ENCODE assay signal across 8 cellular contexts in the genomic region with DNA sequence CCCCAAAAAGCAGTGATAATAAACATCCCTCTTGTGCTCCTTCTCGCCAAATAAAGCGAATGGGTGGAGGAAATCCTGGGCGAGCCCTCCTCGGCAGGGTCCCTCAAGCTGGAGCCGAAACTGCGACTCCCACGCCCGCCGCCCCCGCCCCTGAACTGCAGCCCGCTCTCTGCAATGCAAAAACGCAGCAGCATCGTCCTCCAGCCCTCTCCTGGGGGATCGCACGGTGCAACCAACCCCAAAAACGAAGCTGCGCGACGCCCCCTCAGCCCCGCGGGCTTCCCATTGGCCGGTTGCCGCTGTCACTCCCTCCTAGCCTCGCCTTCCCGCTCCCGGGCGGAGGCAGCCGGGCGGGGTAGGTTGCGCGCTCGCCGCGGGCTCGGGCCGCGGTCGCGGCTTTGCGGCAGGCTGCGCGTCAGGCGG.
A peak's percentile ranks its signal among the peaks of the same experiment; 100 is the strongest.
DNase-seq lines count a peak whose midpoint lies in the region; ATAC-seq and TF ChIP-seq lines count a peak whose summit lies in the region.

Gene TMCC2, plus strand, starts transcription at position 363 of the 423 bp plus-strand sequence. CDS start 619 bp downstream, outside the sequence.

- ATAC-seq in HG03159 (IDR thresholded peaks at IDR 0.05; ENCODE audit: unreplicated experiment) (peak; percentile 89), GM18517 (IDR thresholded peaks at IDR 0.05; ENCODE audit: unreplicated experiment) (no peak)
- ATAC-seq in central memory CD8-positive, alpha-beta T cell (replicated peaks; ENCODE audit: extremely low read depth, poor library complexity, severe bottlenecking): peak; percentile 78

- H3K36me3 ChIP-seq in GM06990 (ENCODE audit: control insufficient read depth, insufficient read depth, low read length): no peaks in the 10 kb centered on the region

- TF ChIP-seq CTCF in GM06990 (IDR thresholded peaks at IDR 0.05; ENCODE audit: insufficient read depth, low read length, poor library complexity, severe bottlenecking): no peak

- H3K27ac Mint-ChIP-seq in central memory CD8-positive, alpha-beta T cell (ENCODE audit: low read depth): peak within 1 kb of the TSS; percentile 49

- no peaks in the 10 kb centered on the region for H3K27me3 Mint-ChIP-seq in central memory CD8-positive, alpha-beta T cell

- DNase-seq in GM06990 (ENCODE audit: extremely low read depth, insufficient read length) (peak; percentile 90), NCI-H446 treated with DMSO at 0.1 percent for 48 hours (lab: John Stamatoyannopoulos, UW) (peak; percentile 95), iris pigment epithelial cell (ENCODE audit: low read depth) (peak; percentile 80), smooth muscle cell of the brain vasculature (ENCODE audit: low read depth, low spot score) (peak; percentile 56)
- peak; percentile 61 for DNase-seq in activated CD4-positive, alpha-beta T cell treated with anti-CD3 and anti-CD28 coated beads for 1 hour
- DNase-seq in central memory CD8-positive, alpha-beta T cell (ENCODE audit: low spot score in 2 of 2): peak; percentile 56 to 57

- no peaks in the 10 kb centered on the region for H3K27me3 ChIP-seq in GM06990 (replicated peaks; ENCODE audit: control insufficient read depth, insufficient read depth, low read length)

- peaks cover 4% of the 10 kb centered on the region for H3K36me3 Mint-ChIP-seq in central memory CD8-positive, alpha-beta T cell (ENCODE audit: insufficient read depth)

- H3K4me3 ChIP-seq in GM06990 (replicated peaks; ENCODE audit: low read depth, low read length): peak within 1 kb of the TSS; percentile 63

- H3K9me3 Mint-ChIP-seq in central memory CD8-positive, alpha-beta T cell: no peaks in the 10 kb centered on the region

- peak within 1 kb of the TSS; percentile 84 for H3K4me3 Mint-ChIP-seq in central memory CD8-positive, alpha-beta T cell

- H3K4me1 Mint-ChIP-seq in central memory CD8-positive, alpha-beta T cell: peaks cover 27% of the 10 kb centered on the region
